1 cellular context compared by ENCODE assay signal in the genomic region with DNA sequence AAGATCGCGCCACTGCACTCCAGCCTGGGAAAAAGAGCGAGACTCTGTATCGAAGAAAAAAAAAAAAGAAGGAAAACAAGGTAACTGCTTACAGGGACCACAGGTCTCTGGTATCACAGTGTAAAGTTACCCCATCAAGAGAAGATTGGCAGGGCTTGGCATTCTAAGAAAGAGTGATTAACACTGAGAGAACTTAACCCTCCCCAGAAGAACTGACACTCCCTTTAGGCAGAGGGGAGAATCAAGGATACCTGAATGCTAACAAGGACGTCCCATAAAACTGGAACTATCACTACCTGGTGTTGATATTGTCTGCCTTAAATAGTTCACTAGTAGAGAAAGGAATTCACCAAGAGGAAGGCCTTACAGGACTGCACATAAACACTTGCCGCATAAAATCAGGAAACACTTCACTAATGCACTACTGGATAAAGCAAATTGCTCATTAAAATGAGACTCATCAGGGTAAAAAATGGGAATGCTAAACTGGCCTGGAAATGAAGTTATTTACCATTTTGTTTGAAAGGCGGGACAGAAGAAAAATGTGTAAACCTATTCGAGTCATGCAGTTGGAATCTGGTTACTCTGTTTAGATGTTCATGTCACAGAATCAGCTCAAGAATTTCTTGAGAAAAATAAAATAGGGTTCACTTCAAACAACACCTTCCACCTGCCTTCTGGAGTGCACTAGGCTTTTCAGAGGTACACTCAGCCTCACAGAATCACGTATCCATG.
TF ChIP-seq lines count a peak whose summit lies in the region.

No MANE protein-coding gene starts in this region.

TF ChIP-seq in IMR-90, 13 proteins besides CTCF, POLR2A, EP300 and RAD21:
- no peak for TF ChIP-seq NFE2L2 (IDR thresholded peaks at IDR 0.05; ENCODE audit: low read depth, low read length)
- no peak for TF ChIP-seq BHLHE40 (IDR thresholded peaks at IDR 0.05; ENCODE audit: low read depth, low read length)
- TF ChIP-seq, protein P1, sequence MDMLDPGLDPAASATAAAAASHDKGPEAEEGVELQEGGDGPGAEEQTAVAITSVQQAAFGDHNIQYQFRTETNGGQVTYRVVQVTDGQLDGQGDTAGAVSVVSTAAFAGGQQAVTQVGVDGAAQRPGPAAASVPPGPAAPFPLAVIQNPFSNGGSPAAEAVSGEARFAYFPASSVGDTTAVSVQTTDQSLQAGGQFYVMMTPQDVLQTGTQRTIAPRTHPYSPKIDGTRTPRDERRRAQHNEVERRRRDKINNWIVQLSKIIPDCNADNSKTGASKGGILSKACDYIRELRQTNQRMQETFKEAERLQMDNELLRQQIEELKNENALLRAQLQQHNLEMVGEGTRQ (IDR thresholded peaks at IDR 0.05; ENCODE audit: low read depth, low read length) = no peak
- TF ChIP-seq SMC3 (IDR thresholded peaks at IDR 0.05; ENCODE audit: low read depth, low read length) = no peak
- TF ChIP-seq RFX5 (IDR thresholded peaks at IDR 0.05; ENCODE audit: low read depth, low read length) = no peak
- TF ChIP-seq CHD1 (IDR thresholded peaks at IDR 0.05; ENCODE audit: low read depth, low read length) = no peak
- TF ChIP-seq MXI1 (IDR thresholded peaks at IDR 0.05; ENCODE audit: borderline replicate concordance, low read depth, low read length) = no peak
- TF ChIP-seq FOS (IDR thresholded peaks at IDR 0.05; ENCODE audit: low read depth, low read length) = no peak
- TF ChIP-seq MAZ (IDR thresholded peaks at IDR 0.05; ENCODE audit: borderline replicate concordance, low read depth, low read length) = no peak
- TF ChIP-seq CEBPB (IDR thresholded peaks at IDR 0.05; ENCODE audit: low read depth, low read length) = no peak
- TF ChIP-seq, protein P2, sequence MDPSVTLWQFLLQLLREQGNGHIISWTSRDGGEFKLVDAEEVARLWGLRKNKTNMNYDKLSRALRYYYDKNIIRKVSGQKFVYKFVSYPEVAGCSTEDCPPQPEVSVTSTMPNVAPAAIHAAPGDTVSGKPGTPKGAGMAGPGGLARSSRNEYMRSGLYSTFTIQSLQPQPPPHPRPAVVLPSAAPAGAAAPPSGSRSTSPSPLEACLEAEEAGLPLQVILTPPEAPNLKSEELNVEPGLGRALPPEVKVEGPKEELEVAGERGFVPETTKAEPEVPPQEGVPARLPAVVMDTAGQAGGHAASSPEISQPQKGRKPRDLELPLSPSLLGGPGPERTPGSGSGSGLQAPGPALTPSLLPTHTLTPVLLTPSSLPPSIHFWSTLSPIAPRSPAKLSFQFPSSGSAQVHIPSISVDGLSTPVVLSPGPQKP (IDR thresholded peaks at IDR 0.05; ENCODE audit: borderline replicate concordance, low read depth, low read length) = no peak
